20 cellular contexts compared by ENCODE assay signal in genomic region chr5:54317511-54318260, GRCh38. TPM values are rescaled to one million over a fixed set of nuclear protein-coding genes. Genes with fewer than 3 reads are reported as not detected.
DNase-seq lines count a peak whose midpoint lies in the region; ATAC-seq, FAIRE-seq and TF ChIP-seq lines count a peak whose summit lies in the region.
"Had no signal": no experiment of that assay in that cellular context is flagged by ENCODE, and none has a peak within 500 bp of the region (broad histone marks: within the 10 kb centered on the region; RNA-seq: fewer than 3 reads in every experiment).

No MANE protein-coding gene starts in this region.

- H3K4me3 ChIP-seq in SK-N-SH (ENCODE audit: low read depth in 2 of 2, low read length in 1 of 2) (no peak overlapping the region), fibroblast of lung (replicated peaks in 1 of 4; ENCODE audit: control extremely low read depth in 1 of 4, insufficient read depth in 1 of 4, low read depth in 3 of 4, low read length in 4 of 4) (no peak overlapping the region)
- H3K4me3 ChIP-seq: PC-9, SK-N-MC had no signal

- TF ChIP-seq RAD21 in SK-N-SH (IDR thresholded peaks at IDR 0.05; ENCODE audit: low read length) = no peak

- no peak for DNase-seq in SK-N-SH
- peak; percentile 53 for DNase-seq in NCI-H2171 treated with DMSO at 0.1 percent for 48 hours (lab: John Stamatoyannopoulos, UW)
- DNase-seq in fibroblast of lung (ENCODE audit: low read depth in 2 of 2) = peak; percentile 36 to 61
- no peak for DNase-seq in iPS-NIHi11 (ENCODE audit: low spot score)
- DNase-seq in T-cell = no peak
- no peak for DNase-seq in germinal center (ENCODE audit: low spot score)
- DNase-seq in GM19239 (ENCODE audit: insufficient read length, low spot score) = no peak
- DNase-seq: BE2C; CD4-positive, alpha-beta memory T cell; DMS79 treated with DMSO at 0.1 percent for 48 hours; KBM-7; NCI-H1092 treated with DMSO at 0.1 percent for 48 hours; NCI-H1694 treated with DMSO at 0.1 percent for 48 hours; NCI-H524; NK-92 treated with Interleukin-12 subunit alpha and Interleukin-12 subunit beta, amount 100 ng/mL, for 24 hours; PC-9; T-helper 17 cell had no signal

- no peaks in the 10 kb centered on the region for H3K4me1 Mint-ChIP-seq in T-cell
- H3K4me1 Mint-ChIP-seq: CD4-positive, alpha-beta memory T cell; T-helper 17 cell had no signal

- H4K20me1 ChIP-seq in SK-N-SH (ENCODE audit: insufficient read depth) = no peaks in the 10 kb centered on the region
- no peaks in the 10 kb centered on the region for H4K20me1 ChIP-seq in fibroblast of lung (ENCODE audit: control insufficient read depth, extremely low read depth, insufficient read depth, low read length)

- H3K4me3 Mint-ChIP-seq in T-cell = no peak overlapping the region
- H3K4me3 Mint-ChIP-seq: CD4-positive, alpha-beta memory T cell; T-helper 17 cell had no signal

- no peak for FAIRE-seq in GM19239 (lab: Jason Lieb, UNC)

- H3K9me3 ChIP-seq in SK-N-SH = no peaks in the 10 kb centered on the region
- no peaks in the 10 kb centered on the region for H3K9me3 ChIP-seq in fibroblast of lung (ENCODE audit: control insufficient read depth, insufficient read depth, low read depth, low read length)
- H3K9me3 ChIP-seq: BE2C had no signal

- no peak for ATAC-seq in SK-N-SH treated with all-trans-retinoic acid at 6 μM for 48 hours
- no peak for ATAC-seq in T-cell (replicated peaks in 1 of 4)
- ATAC-seq: HCT116, T-helper 17 cell had no signal

- H3K9me3 Mint-ChIP-seq in T-cell = no peaks in the 10 kb centered on the region
- H3K9me3 Mint-ChIP-seq: CD4-positive, alpha-beta memory T cell had no signal

- CTCF ChIA-PET in SK-N-SH (lab: Yijun Ruan, JAX) (no interaction called here), T-cell (lab: Charles Lee) (interaction anchor here in 1 of 2 donors (0.5 kb wide), 1 partner anchor 549 kb away, joined by 3 read pairs; no protein-coding TSS in a partner anchor)

- H3K27ac Mint-ChIP-seq in T-cell = no peak overlapping the region
- H3K27ac Mint-ChIP-seq: T-helper 17 cell had no signal

- H3K9me2 ChIP-seq in SK-N-SH = no peaks in the 10 kb centered on the region

- POLR2A ChIA-PET in SK-N-SH (lab: Yijun Ruan, JAX) (no interaction called here), T-cell (lab: Charles Lee) (no interaction called here)

- 78% methylated on average over 5 of the region's 5 CpGs for WGBS in SK-N-SH (ENCODE audit: low lambda C conversion rate)

- no peaks in the 10 kb centered on the region for H3F3A ChIP-seq in SK-N-SH (replicated peaks; ENCODE audit: insufficient read depth)

- H2AFZ ChIP-seq in SK-N-SH (ENCODE audit: low read depth) = no peak overlapping the region
- H2AFZ ChIP-seq in fibroblast of lung (ENCODE audit: low read length) = no peak overlapping the region
- H2AFZ ChIP-seq: PC-9 had no signal

- no peak overlapping the region for H3K27ac ChIP-seq in SK-N-SH (ENCODE audit: low read depth in 2 of 2, low read length in 1 of 2)
- no peak overlapping the region for H3K27ac ChIP-seq in fibroblast of lung (ENCODE audit: insufficient read depth, low read length)
- H3K27ac ChIP-seq: PC-9, SK-N-MC had no signal

- no peak for TF ChIP-seq CTCF in SK-N-SH (IDR thresholded peaks at IDR 0.05)
- TF ChIP-seq CTCF in fibroblast of lung (conservative IDR thresholded peaks at IDR 0.05 in 1 of 2, IDR thresholded peaks at IDR 0.05 in 1 of 2; ENCODE audit: low read depth in 1 of 2, low read length in 2 of 2) = no peak

- H3K36me3 Mint-ChIP-seq in T-cell = no peaks in the 10 kb centered on the region
- H3K36me3 Mint-ChIP-seq: CD4-positive, alpha-beta memory T cell had no signal

- H3K27me3 ChIP-seq in SK-N-SH (ENCODE audit: insufficient read depth) (no peaks in the 10 kb centered on the region), fibroblast of lung (ENCODE audit: control insufficient read depth, insufficient read depth, low read length) (no peaks in the 10 kb centered on the region)

- H3K4me1 ChIP-seq in SK-N-SH (ENCODE audit: control insufficient read depth in 1 of 2, insufficient read depth in 2 of 2, low read depth in 1 of 2, low read length in 1 of 2) (no peaks in the 10 kb centered on the region), fibroblast of lung (ENCODE audit: control insufficient read depth, extremely low read depth, insufficient read depth, low read length) (peaks cover 3% of the 10 kb centered on the region)
- H3K4me1 ChIP-seq: BE2C had no signal

- TF ChIP-seq EP300 in SK-N-SH (IDR thresholded peaks at IDR 0.05; ENCODE audit: borderline replicate concordance in 1 of 2, low read depth in 1 of 2, low read length in 1 of 2) = no peak

- H3K36me3 ChIP-seq in SK-N-SH (replicated peaks in 1 of 2; ENCODE audit: control insufficient read depth in 1 of 2, insufficient read depth in 2 of 2, low read length in 1 of 2) = no peaks in the 10 kb centered on the region
- no peaks in the 10 kb centered on the region for H3K36me3 ChIP-seq in fibroblast of lung (ENCODE audit: control insufficient read depth, insufficient read depth, low read length)
- H3K36me3 ChIP-seq: BE2C had no signal

- peaks cover 23 to 33% of the 10 kb centered on the region in 2 donors for H3K27me3 Mint-ChIP-seq in T-cell

- H3K9ac ChIP-seq in SK-N-SH = no peak overlapping the region
- H3K9ac ChIP-seq in fibroblast of lung (ENCODE audit: insufficient read depth, low read length) = no peak overlapping the region

- no peaks in the 10 kb centered on the region for H3K79me2 ChIP-seq in SK-N-SH (ENCODE audit: insufficient read depth)
- H3K79me2 ChIP-seq in fibroblast of lung (ENCODE audit: control insufficient read depth, insufficient read depth, low read length) = no peaks in the 10 kb centered on the region

- H3K4me2 ChIP-seq in SK-N-SH = no peak overlapping the region
- no peak overlapping the region for H3K4me2 ChIP-seq in fibroblast of lung (ENCODE audit: extremely low read depth, insufficient read depth, low read length)
- H3K4me2 ChIP-seq: PC-9 had no signal

TF ChIP-seq in SK-N-SH, 30 proteins besides CTCF, POLR2A, EP300 and RAD21 (continues in another document):
- no peak for TF ChIP-seq GATA2 (CRISPR knock-in tag; IDR thresholded peaks at IDR 0.05)
- TF ChIP-seq TEAD4 (IDR thresholded peaks at IDR 0.05; ENCODE audit: borderline replicate concordance, insufficient read depth) = no peak
- TF ChIP-seq GABPA (IDR thresholded peaks at IDR 0.05; ENCODE audit: low read depth) = no peak
- no peak for TF ChIP-seq RCOR1 (IDR thresholded peaks at IDR 0.05; ENCODE audit: low read length)
- peak; percentile 20; the same call in 1 of the 2 replicates for TF ChIP-seq FOSL2 (IDR thresholded peaks at IDR 0.05; ENCODE audit: borderline replicate concordance, low read depth)
- no peak for TF ChIP-seq YY1 (IDR thresholded peaks at IDR 0.05; ENCODE audit: low read depth)
- TF ChIP-seq, protein P1, sequence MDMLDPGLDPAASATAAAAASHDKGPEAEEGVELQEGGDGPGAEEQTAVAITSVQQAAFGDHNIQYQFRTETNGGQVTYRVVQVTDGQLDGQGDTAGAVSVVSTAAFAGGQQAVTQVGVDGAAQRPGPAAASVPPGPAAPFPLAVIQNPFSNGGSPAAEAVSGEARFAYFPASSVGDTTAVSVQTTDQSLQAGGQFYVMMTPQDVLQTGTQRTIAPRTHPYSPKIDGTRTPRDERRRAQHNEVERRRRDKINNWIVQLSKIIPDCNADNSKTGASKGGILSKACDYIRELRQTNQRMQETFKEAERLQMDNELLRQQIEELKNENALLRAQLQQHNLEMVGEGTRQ (IDR thresholded peaks at IDR 0.05; ENCODE audit: borderline replicate concordance, low read depth, low read length) = no peak
- no peak for TF ChIP-seq SIN3A (IDR thresholded peaks at IDR 0.05; ENCODE audit: borderline replicate concordance, low read depth, low read length)

TF ChIP-seq in SK-N-SH treated with all-trans-retinoic acid at 6 μM for 48 hours, 23 proteins besides CTCF, POLR2A, EP300 and RAD21 (continues in another document):
- TF ChIP-seq POU6F1 (CRISPR knock-in tag; IDR thresholded peaks at IDR 0.05; ENCODE audit: borderline replicate concordance, low read depth) = no peak
- no peak for TF ChIP-seq ZFP3 (CRISPR knock-in tag; IDR thresholded peaks at IDR 0.05)
- no peak for TF ChIP-seq ARNTL (CRISPR knock-in tag; IDR thresholded peaks at IDR 0.05; ENCODE audit: borderline replicate concordance, low read depth)

RNA-seq across cellular contexts. Expression of gene ARL15, which starts 7.3 kb away (rescaled TPM):
- polyA plus RNA-seq in SK-N-SH (2012; rRNA removed) = 6.4 and 11.0 TPM in 2 replicates
- polyA plus RNA-seq in SK-N-SH (2012; cell fraction: cytosol; rRNA removed) = 10.4 and 10.5 TPM in 2 replicates
- polyA plus RNA-seq in SK-N-SH (2012; cell fraction: nucleus; rRNA removed) = 6.2 and 10.4 TPM in 2 replicates
- 20.5 and 28.7 TPM in 2 replicates for total RNA-seq in fibroblast of lung
- 16.3 and 20.6 TPM in 2 replicates for polyA plus RNA-seq in fibroblast of lung
- 12.7 and 16.5 TPM in 2 replicates for polyA plus RNA-seq in fibroblast of lung (2012)
- 12.0 and 23.5 TPM in 2 replicates for polyA minus RNA-seq in fibroblast of lung (ENCODE audit: low replicate concordance)
- 10 to 100 TPM; 10.7 to 21.6 (median 11.7) TPM for total RNA-seq in T-cell

Comparison
In these comparisons a context has a peak if more than half of its experiments do, and no peak if none do; other contexts are left out.
1. DNase-seq: peak in NCI-H2171 treated with DMSO at 0.1 percent for 48 hours (single experiment) and fibroblast of lung (2 of 2); none in SK-N-SH (single experiment), iPS-NIHi11 (single experiment), T-cell (0 of 34), germinal center (single experiment) and GM19239 (single experiment).